ENCODE assay signal across 18 cellular contexts in genomic region chr1:25738507-25738906, GRCh38.
"Had no signal": no experiment of that assay in that cellular context is flagged by ENCODE, and none has a peak within 500 bp of the region (broad histone marks: within the 10 kb centered on the region; RNA-seq: fewer than 3 reads in every experiment).

No MANE protein-coding gene starts in this region.

- H3K36me3 Mint-ChIP-seq: natural killer cell had no signal

- H3K4me3 ChIP-seq: adrenal gland, left ventricle myocardium inferior, prostate gland had no signal

- DNase-seq: activated CD4-positive, alpha-beta memory T cell treated with anti-CD3 and anti-CD28 coated beads, Interleukin-2, amount 10 ng/mL, durations not matched to agents 7 days and 5 days; activated CD4-positive, alpha-beta T cell treated with anti-CD3 and anti-CD28 coated beads, Interleukin-2, amount 10 ng/mL, durations not matched to agents 24 days and 14 days; adrenal gland; effector memory CD4-positive, alpha-beta T cell; foreskin keratinocyte; hippocampal formation; kidney glomerular epithelial cell; left ventricle myocardium inferior; natural killer cell; stimulated activated CD4-positive, alpha-beta T cell treated with anti-CD3 and anti-CD28 coated beads, Interleukin-1b, Interleukin-23, amount 100 ng/mL, for 48 hours; stimulated activated naive CD4-positive, alpha-beta T cell had no signal

- H3K27me3 Mint-ChIP-seq: activated naive CD8-positive, alpha-beta T cell; central memory CD8-positive, alpha-beta T cell had no signal

- H3K27ac Mint-ChIP-seq: activated CD4-positive, alpha-beta memory T cell treated with anti-CD3 and anti-CD28 coated beads, Interleukin-2, amount 10 ng/mL, durations not matched to agents 7 days and 5 days; activated CD4-positive, alpha-beta T cell treated with anti-CD3 and anti-CD28 coated beads, Interleukin-2, amount 10 ng/mL, durations not matched to agents 24 days and 14 days; activated naive CD8-positive, alpha-beta T cell; activated T-helper 1 cell treated with anti-CD3 and anti-CD28 coated beads, Interleukin-12 subunit alpha, Interleukin-12 subunit beta, Interleukin-2, Interleukin-4 antibody, amounts not matched to agents 30 ng/mL and 10 ng/mL and 1 ng/mL, durations not matched to agents 14 hours and 24 hours and 36 hours; natural killer cell; T-helper 2 cell treated with Interferon-gamma antibody and Interleukin-4, amounts not matched to agents 5 μg/mL and 100 μg/mL, for 36 hours had no signal

- H3K9me3 ChIP-seq: adrenal gland, prostate gland had no signal

- H3K27ac ChIP-seq: foreskin keratinocyte, left ventricle myocardium inferior, prostate gland, VCaP had no signal

- ATAC-seq: activated CD4-positive, CD25-positive, alpha-beta regulatory T cell treated with anti-CD3 and anti-CD28 coated beads, Interleukin-2, amount 50 U/mL, for 24 hours; foreskin keratinocyte; natural killer cell had no signal

- H3K9me3 Mint-ChIP-seq: activated CD4-positive, alpha-beta memory T cell treated with anti-CD3 and anti-CD28 coated beads, Interleukin-2, amount 10 ng/mL, durations not matched to agents 7 days and 5 days; activated CD4-positive, alpha-beta T cell treated with anti-CD3 and anti-CD28 coated beads, Interleukin-2, amount 10 ng/mL, durations not matched to agents 24 days and 14 days; activated T-helper 1 cell treated with anti-CD3 and anti-CD28 coated beads, Interleukin-12 subunit alpha, Interleukin-12 subunit beta, Interleukin-2, Interleukin-4 antibody, amounts not matched to agents 30 ng/mL and 10 ng/mL and 1 ng/mL, durations not matched to agents 14 hours and 24 hours and 36 hours; central memory CD8-positive, alpha-beta T cell; natural killer cell; T-helper 2 cell treated with Interferon-gamma antibody and Interleukin-4, amounts not matched to agents 5 μg/mL and 100 μg/mL, for 36 hours had no signal

- H3K4me3 Mint-ChIP-seq: activated CD4-positive, alpha-beta memory T cell treated with anti-CD3 and anti-CD28 coated beads, Interleukin-2, amount 10 ng/mL, durations not matched to agents 7 days and 5 days; activated CD4-positive, alpha-beta T cell treated with anti-CD3 and anti-CD28 coated beads, Interleukin-2, amount 10 ng/mL, durations not matched to agents 24 days and 14 days; activated naive CD8-positive, alpha-beta T cell; activated T-helper 1 cell treated with anti-CD3 and anti-CD28 coated beads, Interleukin-12 subunit alpha, Interleukin-12 subunit beta, Interleukin-2, Interleukin-4 antibody, amounts not matched to agents 30 ng/mL and 10 ng/mL and 1 ng/mL, durations not matched to agents 14 hours and 24 hours and 36 hours; central memory CD8-positive, alpha-beta T cell; natural killer cell; T-helper 2 cell treated with Interferon-gamma antibody and Interleukin-4, amounts not matched to agents 5 μg/mL and 100 μg/mL, for 36 hours had no signal

- H3K4me1 Mint-ChIP-seq: activated CD4-positive, alpha-beta memory T cell treated with anti-CD3 and anti-CD28 coated beads, Interleukin-2, amount 10 ng/mL, durations not matched to agents 7 days and 5 days; activated CD4-positive, alpha-beta T cell treated with anti-CD3 and anti-CD28 coated beads, Interleukin-2, amount 10 ng/mL, durations not matched to agents 24 days and 14 days; natural killer cell had no signal

- H3K36me3 ChIP-seq: adrenal gland, left ventricle myocardium inferior, prostate gland had no signal

- H3K27me3 ChIP-seq: adrenal gland had no signal

- H3K4me1 ChIP-seq: foreskin keratinocyte had no signal
